In genomic region chr10:99975942-99976809, GRCh38 we compare ENCODE assay signal across 9 cellular contexts. TPM values are rescaled to one million over a fixed set of nuclear protein-coding genes. Genes with fewer than 3 reads are reported as not detected.
DNase-seq lines count a peak whose midpoint lies in the region; ATAC-seq and TF ChIP-seq lines count a peak whose summit lies in the region.
"Had no signal": no experiment of that assay in that cellular context is flagged by ENCODE, and none has a peak within 500 bp of the region (broad histone marks: within the 10 kb centered on the region; RNA-seq: fewer than 3 reads in every experiment).

No MANE protein-coding gene starts in this region.

- in situ Hi-C loops in transverse colon (cut with MboI; ENCODE audit: low pct_ligation_motif_present in 1 of 4, low pct_unique_long_range_greater_than_20kb in 1 of 4, low sequenced_read_pairs in 3 of 4) = no loop called here

- H3K36me3 ChIP-seq in hepatocyte (replicated peaks; ENCODE audit: insufficient read depth, low read depth) (no peaks in the 10 kb centered on the region), transverse colon (no peaks in the 10 kb centered on the region)

- H3K9me3 ChIP-seq in hepatocyte (ENCODE audit: low read depth) = no peaks in the 10 kb centered on the region
- H3K9me3 ChIP-seq in transverse colon = no peaks in the 10 kb centered on the region

- H3K27ac ChIP-seq in hepatocyte (peak overlapping the region; percentile 88), transverse colon (peak overlapping the region; percentile 67 to 78 (median 74))

- no peak for TF ChIP-seq POLR2A in transverse colon (IDR thresholded peaks at IDR 0.05)

- ATAC-seq in GM21576 (IDR thresholded peaks at IDR 0.05; ENCODE audit: unreplicated experiment) (no peak), GM19035 (IDR thresholded peaks at IDR 0.05; ENCODE audit: unreplicated experiment) (no peak)

- no peak for TF ChIP-seq CTCF in hepatocyte (IDR thresholded peaks at IDR 0.05; ENCODE audit: poor library complexity)
- TF ChIP-seq CTCF in transverse colon (IDR thresholded peaks at IDR 0.05) = no peak

- TF ChIP-seq EP300 in transverse colon (IDR thresholded peaks at IDR 0.05; ENCODE audit: low read depth) = no peak

- H3K27me3 ChIP-seq in hepatocyte = no peaks in the 10 kb centered on the region
- no peaks in the 10 kb centered on the region for H3K27me3 ChIP-seq in transverse colon

- no peaks in the 10 kb centered on the region for H3K9me2 ChIP-seq in hepatocyte (replicated peaks; ENCODE audit: insufficient read depth)

- no peak overlapping the region for H2AFZ ChIP-seq in hepatocyte

- peak; percentile 41 for DNase-seq in NCI-H1694 treated with DMSO at 0.1 percent for 48 hours (lab: John Stamatoyannopoulos, UW)
- no peak for DNase-seq in NCI-H1694 (lab: John Stamatoyannopoulos, UW)
- peak; percentile 86 for DNase-seq in amniotic epithelial cell (ENCODE audit: low read depth)
- DNase-seq in hepatocyte (ENCODE audit: low spot score) = peak; percentile 58
- DNase-seq in transverse colon = no peak
- DNase-seq in NCI-H187 treated with DMSO at 0.1 percent for 48 hours (lab: John Stamatoyannopoulos, UW) = no peak
- DNase-seq: 8988T had no signal

- no peaks in the 10 kb centered on the region for H4K20me1 ChIP-seq in hepatocyte (ENCODE audit: insufficient read depth, poor library complexity, severe bottlenecking)

- peaks cover 30% of the 10 kb centered on the region for H3K4me1 ChIP-seq in hepatocyte (ENCODE audit: insufficient read depth)
- H3K4me1 ChIP-seq in transverse colon = peaks cover 7 to 45% (median 24%) of the 10 kb centered on the region in 4 donors

- intact Hi-C loops in transverse colon (cut with DNase I; ENCODE audit: low total_unique reads) = no loop called here

- peak overlapping the region; percentile 58 for H3K4me2 ChIP-seq in hepatocyte

- 32% methylated on average over 7 of the region's 7 CpGs for WGBS in hepatocyte (ENCODE audit: low lambda C conversion rate, missing lambda C conversion rate)
- 30 to 34% methylated on average over 6 to 7 of the region's 7 CpGs for WGBS in transverse colon (ENCODE audit: low coverage in 1 of 2), 2 donors

- H3K4me3 ChIP-seq in hepatocyte = no peak overlapping the region
- no peak overlapping the region for H3K4me3 ChIP-seq in transverse colon

- peaks cover 84% of the 10 kb centered on the region for H3K79me2 ChIP-seq in hepatocyte

RNA-seq across cellular contexts. Expression of gene DNMBP, which starts 33.6 kb away (rescaled TPM):
- total RNA-seq in hepatocyte (16.5 and 18.2 TPM in 2 replicates), transverse colon (10 to 100 TPM; 38.5 to 68.5 (median 48.0) TPM)
- 11.6 and 13.9 TPM in 2 replicates for polyA plus RNA-seq in hepatocyte

Comparison
In these comparisons a context has a peak if more than half of its experiments do, and no peak if none do; other contexts are left out.
1. DNase-seq: peak in NCI-H1694 treated with DMSO at 0.1 percent for 48 hours (single experiment), amniotic epithelial cell (single experiment) and hepatocyte (single experiment); none in NCI-H1694 (single experiment), transverse colon (single experiment) and NCI-H187 treated with DMSO at 0.1 percent for 48 hours (single experiment).